23 cellular contexts compared by ENCODE assay signal in the genomic region with DNA sequence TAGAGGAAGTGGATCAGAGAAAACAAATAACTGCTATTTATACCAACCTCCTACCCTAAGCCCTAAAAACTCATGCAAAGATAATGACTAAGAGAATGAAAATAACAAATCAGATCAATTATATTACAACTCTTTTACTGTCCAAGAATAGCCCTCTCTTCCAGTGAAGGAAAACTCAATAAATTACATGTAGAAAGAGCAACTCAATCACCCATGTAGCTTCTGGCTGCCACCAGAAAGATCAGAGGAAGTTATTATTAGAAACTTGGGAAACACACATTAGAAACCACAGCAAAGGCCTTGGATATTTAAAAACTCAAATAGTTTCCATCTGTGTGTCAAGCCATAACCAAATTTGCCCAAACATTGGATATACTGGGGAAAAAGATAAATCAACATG.
A peak's percentile ranks its signal among the peaks of the same experiment; 100 is the strongest.
DNase-seq lines count a peak whose midpoint lies in the region; ATAC-seq and FAIRE-seq lines count a peak whose summit lies in the region.
"Had no signal": no experiment of that assay in that cellular context is flagged by ENCODE, and none has a peak within 500 bp of the region (broad histone marks: within the 10 kb centered on the region; RNA-seq: fewer than 3 reads in every experiment).

No MANE protein-coding gene starts in this region.

- no peak for ATAC-seq in HG03571 (IDR thresholded peaks at IDR 0.05; ENCODE audit: unreplicated experiment)
- no peak for ATAC-seq in GM21381 (IDR thresholded peaks at IDR 0.05; ENCODE audit: unreplicated experiment)
- no peak for ATAC-seq in GM19455 (IDR thresholded peaks at IDR 0.05; ENCODE audit: unreplicated experiment)
- ATAC-seq: A549; activated CD4-positive, CD25-positive, alpha-beta regulatory T cell treated with anti-CD3 and anti-CD28 coated beads, Interleukin-2, amount 50 U/mL, for 24 hours; activated naive CD4-positive, alpha-beta T cell treated with anti-CD3 and anti-CD28 coated beads, Interleukin-2, amount 50 U/mL, for 72 hours; activated T-cell treated with anti-CD3 and anti-CD28 coated beads, Interleukin-2, amount 50 U/mL, for 4 hours; natural killer cell had no signal

- FAIRE-seq in endometrium (lab: Jason Lieb, UNC): peak; percentile 8
- FAIRE-seq: A549, frontal cortex, urothelium cell line had no signal

- peak; percentile 16 for DNase-seq in AG20443 (ENCODE audit: low spot score)
- DNase-seq in NOMO-1 treated with dmso at 0.1 percent for 144 hours (lab: John Stamatoyannopoulos, UW; ENCODE audit: unreplicated experiment): peak; percentile 17
- peak; percentile 3 for DNase-seq in pons (ENCODE audit: low spot score)
- no peak for DNase-seq in DMS79 treated with DMSO at 0.1 percent for 48 hours (lab: John Stamatoyannopoulos, UW)
- DNase-seq: activated T-cell treated with anti-CD3 and anti-CD28 coated beads, Interleukin-2, amount 50 U/mL, for 4 hours; cortex of kidney; mesendoderm; natural killer cell; NCI-H1105; NCI-H2171; NCI-H748 treated with DMSO at 0.1 percent for 48 hours; posterior cingulate gyrus; stimulated activated CD4-positive, alpha-beta T cell treated with anti-CD3 and anti-CD28 coated beads, Interleukin-4, amount 100 ng/mL, for 4 hours; T1000 had no signal
